In the genomic region with DNA sequence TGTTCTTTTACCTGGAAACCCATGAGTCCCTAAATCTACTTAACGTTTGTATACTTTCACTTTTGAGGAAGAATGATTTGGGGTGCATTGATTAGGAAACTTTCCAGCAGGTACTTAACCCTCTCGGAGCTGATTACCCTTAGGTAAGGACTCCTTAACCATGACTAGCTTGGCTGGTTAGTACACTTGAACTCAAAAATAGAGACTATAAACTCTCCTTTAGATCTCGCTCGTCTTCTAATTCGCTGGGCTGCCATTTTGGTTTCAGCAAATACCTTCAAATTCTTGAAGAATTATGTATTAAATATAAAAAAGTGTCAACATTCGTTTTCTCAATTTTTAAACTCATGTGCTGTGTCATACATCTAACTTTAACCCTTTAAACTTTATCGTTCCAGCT, we compare ENCODE assay signal across 8 cellular contexts. TPM values are rescaled to one million over a fixed set of nuclear protein-coding genes. Genes with fewer than 3 reads are reported as not detected.
A peak's percentile ranks its signal among the peaks of the same experiment; 100 is the strongest.
DNase-seq lines count a peak whose midpoint lies in the region; ATAC-seq and TF ChIP-seq lines count a peak whose summit lies in the region.

No MANE protein-coding gene starts in this region.

- H3K4me3 ChIP-seq in heart left ventricle (peak overlapping the region in 11 of 12 donors; percentile 52 to 99 (median 91)), ascending aorta (peak overlapping the region; percentile 82 to 84), lower lobe of right lung (peak overlapping the region; percentile 72), uterus (peak overlapping the region; percentile 86 to 92)

- no peak for TF ChIP-seq CTCF in heart left ventricle (IDR thresholded peaks at IDR 0.05)
- TF ChIP-seq CTCF in ascending aorta (IDR thresholded peaks at IDR 0.05) = no peak
- no peak for TF ChIP-seq CTCF in lower lobe of right lung (IDR thresholded peaks at IDR 0.05)
- no peak for TF ChIP-seq CTCF in uterus (IDR thresholded peaks at IDR 0.05)

- peaks cover 0 to 63% (median 28%) of the 10 kb centered on the region in 12 donors for H3K4me1 ChIP-seq in heart left ventricle
- H3K4me1 ChIP-seq in ascending aorta = peaks cover 0 to 27% of the 10 kb centered on the region in 2 donors
- peaks cover 37% of the 10 kb centered on the region for H3K4me1 ChIP-seq in lower lobe of right lung
- no peaks in the 10 kb centered on the region for H3K4me1 ChIP-seq in uterus

- H3K36me3 ChIP-seq in heart left ventricle (peaks cover 0 to 6% (median 0%) of the 10 kb centered on the region in 9 donors), ascending aorta (no peaks in the 10 kb centered on the region), lower lobe of right lung (no peaks in the 10 kb centered on the region), uterus (no peaks in the 10 kb centered on the region)

- H3K27me3 ChIP-seq in heart left ventricle (peaks cover 0 to 6% (median 0%) of the 10 kb centered on the region in 9 donors), ascending aorta (no peaks in the 10 kb centered on the region), lower lobe of right lung (ENCODE audit: low read depth) (no peaks in the 10 kb centered on the region), uterus (no peaks in the 10 kb centered on the region)

- H3K27ac ChIP-seq in heart left ventricle (peak overlapping the region in 5 of 12 donors; percentile 28 to 100 (median 99)), ascending aorta (peak overlapping the region; percentile 95 to 99), lower lobe of right lung (peak overlapping the region; percentile 99), uterus (peak overlapping the region; percentile 94 to 100)

- H3K9me3 ChIP-seq in heart left ventricle (no peaks in the 10 kb centered on the region), ascending aorta (no peaks in the 10 kb centered on the region), lower lobe of right lung (no peaks in the 10 kb centered on the region), uterus (no peaks in the 10 kb centered on the region)

- ATAC-seq in heart left ventricle = no peak
- no peak for ATAC-seq in Right ventricle myocardium inferior
- ATAC-seq in lower lobe of right lung = no peak
- no peak for ATAC-seq in GM21737 (IDR thresholded peaks at IDR 0.05; ENCODE audit: unreplicated experiment)
- ATAC-seq in HG03139 (IDR thresholded peaks at IDR 0.05; ENCODE audit: unreplicated experiment) = no peak

- TF ChIP-seq POLR2A in heart left ventricle (IDR thresholded peaks at IDR 0.05) (no peak), uterus (IDR thresholded peaks at IDR 0.05) (no peak)

- 5 to 55% (median 25%) methylated on average over 7 of the region's 7 CpGs for WGBS in heart left ventricle, 4 donors

- intact Hi-C loops in heart left ventricle (cut with DNase I) (loop anchor here in 3 of 10 donors (5.0 to 10.0 kb wide), 5 partner anchors 72 to 432 kb away; partner anchors contain the start of genes DDX3X (in 1 of the 3) and MED14 (in 1 of the 3)), Right ventricle myocardium inferior (cut with DNase I) (loop anchor here (2.0 to 10.0 kb wide), 2 partner anchors 26 to 212 kb away; no protein-coding TSS in a partner anchor), ascending aorta (cut with DNase I) (no loop called here), lower lobe of right lung (cut with DNase I) (no loop called here), uterus (cut with DNase I; ENCODE audit: low total_unique reads) (no loop called here)

- DNase-seq in heart left ventricle (no peak), Right ventricle myocardium inferior (ENCODE audit: missing footprints) (no peak), ascending aorta (ENCODE audit: low spot score in 2 of 2) (no peak), lower lobe of right lung (no peak), uterus (no peak), mesenteric fat pad (ENCODE audit: low spot score) (no peak)

RNA-seq across cellular contexts. Expression of gene USP9X, which starts 2.0 kb away (rescaled TPM):
- 10 to 100 TPM; 54.6 to 80.1 (median 67.3) TPM for total RNA-seq in heart left ventricle
- polyA plus RNA-seq in heart left ventricle = 10 to 100 TPM in 1 of 2 donors, 1 to 10 TPM in 1; 9.5 to 22.1 TPM
- 51.6 TPM for total RNA-seq in Right ventricle myocardium inferior
- 23.7 TPM for total RNA-seq in ascending aorta
- 75.6 TPM for total RNA-seq in lower lobe of right lung
- 100 to 1,000 TPM in 2 of 4 donors, 10 to 100 TPM in 2; 32.1 to 167 (median 78.7) TPM for total RNA-seq in uterus
- 97.2 TPM for total RNA-seq in mesenteric fat pad
